ENCODE assay signal across 15 cellular contexts in genomic region chr7:136251826-136252225, GRCh38.
"Had no signal": no experiment of that assay in that cellular context is flagged by ENCODE, and none has a peak within 500 bp of the region (broad histone marks: within the 10 kb centered on the region; RNA-seq: fewer than 3 reads in every experiment).

No MANE protein-coding gene starts in this region.

- H3K4me1 Mint-ChIP-seq: activated CD8-positive, alpha-beta memory T cell treated with anti-CD3 and anti-CD28 coated beads, Interleukin-2, amount 10 ng/mL, durations not matched to agents 7 days and 5 days; activated naive CD4-positive, alpha-beta T cell treated with anti-CD3 and anti-CD28 coated beads, Interleukin-2, amount 10 ng/mL, durations not matched to agents 7 days and 5 days; endodermal cell; natural killer cell had no signal

- H3K27me3 Mint-ChIP-seq: activated CD8-positive, alpha-beta memory T cell treated with anti-CD3 and anti-CD28 coated beads, Interleukin-2, amount 10 ng/mL, durations not matched to agents 7 days and 5 days; activated naive CD4-positive, alpha-beta T cell treated with anti-CD3 and anti-CD28 coated beads, Interleukin-2, amount 10 ng/mL, durations not matched to agents 7 days and 5 days had no signal

- H3K9me3 Mint-ChIP-seq: activated naive CD4-positive, alpha-beta T cell treated with anti-CD3 and anti-CD28 coated beads, Interleukin-2, amount 10 ng/mL, durations not matched to agents 7 days and 5 days; activated T-helper 2 cell treated with anti-CD3 and anti-CD28 coated beads, Interferon-gamma antibody, Interleukin-2, Interleukin-4, amounts not matched to agents 10 μg/mL and 5 μg/mL and 100 μg/mL, durations not matched to agents 14 hours and 24 hours and 36 hours; endodermal cell had no signal

- H3K4me3 Mint-ChIP-seq: activated CD8-positive, alpha-beta memory T cell treated with anti-CD3 and anti-CD28 coated beads, Interleukin-2, amount 10 ng/mL, durations not matched to agents 7 days and 5 days; activated naive CD4-positive, alpha-beta T cell treated with anti-CD3 and anti-CD28 coated beads, Interleukin-2, amount 10 ng/mL, durations not matched to agents 7 days and 5 days; endodermal cell; natural killer cell had no signal

- ATAC-seq: activated CD8-positive, alpha-beta memory T cell treated with anti-CD3 and anti-CD28 coated beads, Interleukin-2, amount 10 ng/mL, durations not matched to agents 7 days and 5 days; mucosa of descending colon; natural killer cell had no signal

- H3K27ac Mint-ChIP-seq: activated CD8-positive, alpha-beta memory T cell treated with anti-CD3 and anti-CD28 coated beads, Interleukin-2, amount 10 ng/mL, durations not matched to agents 7 days and 5 days; activated naive CD4-positive, alpha-beta T cell treated with anti-CD3 and anti-CD28 coated beads, Interleukin-2, amount 10 ng/mL, durations not matched to agents 7 days and 5 days; activated T-helper 2 cell treated with anti-CD3 and anti-CD28 coated beads, Interferon-gamma antibody, Interleukin-2, Interleukin-4, amounts not matched to agents 10 μg/mL and 5 μg/mL and 100 μg/mL, durations not matched to agents 14 hours and 24 hours and 36 hours; endodermal cell; natural killer cell had no signal

- DNase-seq: activated CD4-positive, alpha-beta T cell treated with anti-CD3 and anti-CD28 coated beads for 1 hour; activated CD4-positive, alpha-beta T cell treated with anti-CD3 and anti-CD28 coated beads, Interleukin-2, amount 50 U/mL, for 48 hours; activated CD8-positive, alpha-beta memory T cell treated with anti-CD3 and anti-CD28 coated beads, Interleukin-2, amount 10 ng/mL, durations not matched to agents 7 days and 5 days; activated naive CD4-positive, alpha-beta T cell treated with anti-CD3 and anti-CD28 coated beads, Interleukin-2, amount 10 ng/mL, durations not matched to agents 7 days and 5 days; activated T-cell treated with anti-CD3 and anti-CD28 coated beads, Interleukin-2, amount 50 U/mL, for 1 hour; dorsolateral prefrontal cortex; endodermal cell; hippocampal formation; left ventricle myocardium inferior; mucosa of descending colon; natural killer cell; stimulated activated CD4-positive, alpha-beta T cell treated with anti-CD3 and anti-CD28 coated beads, Interleukin-15, amount 100 ng/mL, for 24 hours; stimulated activated CD4-positive, alpha-beta T cell treated with anti-CD3 and anti-CD28 coated beads, Interleukin-4, amount 100 ng/mL, for 1 hour; stimulated activated naive CD4-positive, alpha-beta T cell had no signal

- H3K36me3 Mint-ChIP-seq: activated CD8-positive, alpha-beta memory T cell treated with anti-CD3 and anti-CD28 coated beads, Interleukin-2, amount 10 ng/mL, durations not matched to agents 7 days and 5 days; activated naive CD4-positive, alpha-beta T cell treated with anti-CD3 and anti-CD28 coated beads, Interleukin-2, amount 10 ng/mL, durations not matched to agents 7 days and 5 days; natural killer cell had no signal
